15 cellular contexts compared by ENCODE assay signal in genomic region chr12:58372298-58372697, GRCh38.
DNase-seq lines count a peak whose midpoint lies in the region; ATAC-seq and TF ChIP-seq lines count a peak whose summit lies in the region.
"Had no signal": no experiment of that assay in that cellular context is flagged by ENCODE, and none has a peak within 500 bp of the region (broad histone marks: within the 10 kb centered on the region; RNA-seq: fewer than 3 reads in every experiment).

No MANE protein-coding gene starts in this region.

- H3K27ac ChIP-seq in stomach = no peak overlapping the region
- H3K27ac ChIP-seq: BLaER1 treated with 17β-estradiol and CSF1 and Interleukin-3, amounts not matched to agents 10 nM and 100 nM; left lung; spleen; upper lobe of left lung had no signal

- TF ChIP-seq POLR2A in stomach (IDR thresholded peaks at IDR 0.05) = no peak

- ATAC-seq in GM18519 (IDR thresholded peaks at IDR 0.05; ENCODE audit: low FRiP score, unreplicated experiment) = peak; percentile 98
- ATAC-seq in GM21367 (IDR thresholded peaks at IDR 0.05; ENCODE audit: unreplicated experiment) = peak; percentile 95
- ATAC-seq in HG02938 (IDR thresholded peaks at IDR 0.05; ENCODE audit: unreplicated experiment) = peak; percentile 97
- ATAC-seq in HG03558 (IDR thresholded peaks at IDR 0.05; ENCODE audit: extremely low read depth, unreplicated experiment) = peak; percentile 97
- ATAC-seq: left lung had no signal

- no peaks in the 10 kb centered on the region for H3K4me1 ChIP-seq in stomach
- H3K4me1 ChIP-seq: BLaER1 treated with 17β-estradiol and CSF1 and Interleukin-3, amounts not matched to agents 10 nM and 100 nM; left lung; spleen; upper lobe of left lung had no signal

- intact Hi-C loops in stomach (cut with DNase I; ENCODE audit: low total_unique reads) = no loop called here

- no peaks in the 10 kb centered on the region for H3K36me3 ChIP-seq in stomach
- H3K36me3 ChIP-seq: BLaER1 treated with 17β-estradiol and CSF1 and Interleukin-3, amounts not matched to agents 10 nM and 100 nM; left lung; spleen; upper lobe of left lung had no signal

- TF ChIP-seq CTCF in stomach (IDR thresholded peaks at IDR 0.05) = no peak

- no peak for TF ChIP-seq EP300 in stomach (IDR thresholded peaks at IDR 0.05)

- no peak overlapping the region for H3K4me3 ChIP-seq in stomach
- H3K4me3 ChIP-seq: BLaER1 treated with 17β-estradiol and CSF1 and Interleukin-3, amounts not matched to agents 10 nM and 100 nM; left lung; MG63; spleen; upper lobe of left lung had no signal

- DNase-seq in GM03348 (ENCODE audit: low spot score) (no peak), NCI-H1436 (lab: John Stamatoyannopoulos, UW) (no peak), stomach (no peak), NCI-H1417 treated with DMSO at 0.1 percent for 48 hours (lab: John Stamatoyannopoulos, UW) (no peak)
- DNase-seq: activated CD4-positive, CD25-positive, alpha-beta regulatory T cell treated with anti-CD3 and anti-CD28 coated beads, Interleukin-2, amount 50 U/mL, for 72 hours; left lung; MG63; NCI-H82; spleen; upper lobe of left lung had no signal

- H3K9me3 ChIP-seq in stomach = peaks cover 0 to 15% (median 1%) of the 10 kb centered on the region in 4 donors
- H3K9me3 ChIP-seq: upper lobe of left lung had no signal

- H3K27me3 ChIP-seq in stomach = no peaks in the 10 kb centered on the region
- H3K27me3 ChIP-seq: BLaER1 treated with 17β-estradiol and CSF1 and Interleukin-3, amounts not matched to agents 10 nM and 100 nM; left lung; MG63; spleen; upper lobe of left lung had no signal

- WGBS in stomach, 5 donors = 77 to 89% (median 87%) methylated on average over 3 of the region's 3 CpGs
